Comparison of ENCODE assay signal across 8 cellular contexts in the genomic region with DNA sequence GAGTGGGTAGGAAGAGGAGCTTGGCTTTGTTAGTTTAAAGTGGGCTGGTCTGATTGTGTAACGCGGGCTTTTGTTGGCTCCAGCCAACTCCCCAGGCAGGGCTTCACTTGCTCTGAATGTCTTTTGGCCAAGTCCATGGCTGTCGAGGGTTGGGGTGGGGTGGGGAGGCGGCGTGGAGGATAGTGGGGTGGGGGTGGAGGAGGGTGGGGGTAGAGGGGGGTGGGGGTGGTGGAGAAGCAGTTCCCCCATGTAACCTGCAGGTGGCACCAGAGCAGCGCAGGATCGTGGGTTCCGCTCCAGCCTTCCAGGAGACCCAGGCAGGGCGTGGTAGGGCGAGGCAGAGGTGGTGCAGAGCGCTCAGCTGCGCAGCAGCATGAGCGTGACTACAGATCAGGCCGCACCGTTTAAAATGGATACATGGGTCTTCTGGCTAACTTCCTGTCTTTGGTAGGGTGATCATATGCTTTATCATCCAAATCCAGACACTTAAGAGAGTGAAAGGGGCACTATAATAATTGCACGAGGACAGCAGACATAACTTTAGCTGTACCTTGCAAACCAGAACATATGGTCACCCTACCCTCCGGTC. TPM values are rescaled to one million over a fixed set of nuclear protein-coding genes. Genes with fewer than 3 reads are reported as not detected.
A peak's percentile ranks its signal among the peaks of the same experiment; 100 is the strongest.
DNase-seq lines count a peak whose midpoint lies in the region; ATAC-seq, FAIRE-seq and TF ChIP-seq lines count a peak whose summit lies in the region.

No MANE protein-coding gene starts in this region.

- ATAC-seq in WTC11 (peak; percentile 97), GM18858 (IDR thresholded peaks at IDR 0.05; ENCODE audit: unreplicated experiment) (no peak)

- no peaks in the 10 kb centered on the region; the same call in 1 of the 2 replicates for H3K36me3 Mint-ChIP-seq in WTC11

- TF ChIP-seq CTCF in WTC11 (IDR thresholded peaks at IDR 0.05) (peak; percentile 73), bronchial epithelial cell (IDR thresholded peaks at IDR 0.05; ENCODE audit: insufficient read depth, low read length, severe bottlenecking) (peak; percentile 80), kidney epithelial cell (IDR thresholded peaks at IDR 0.05; ENCODE audit: insufficient read depth, low read length, poor library complexity, severe bottlenecking) (peak; percentile 71)

- H3K4me3 Mint-ChIP-seq in WTC11, result no peak overlapping the region

- no peaks in the 10 kb centered on the region for H3K27me3 ChIP-seq in bronchial epithelial cell (ENCODE audit: control insufficient read depth, insufficient read depth, low read length)
- H3K27me3 ChIP-seq in kidney epithelial cell (ENCODE audit: control insufficient read depth, insufficient read depth, low read length), result peaks cover 4% of the 10 kb centered on the region

- POLR2A ChIA-PET in WTC11 (lab: Charles Lee), result interaction anchor here (1.0 kb wide), 1 partner anchor 80 kb away, joined by 3 read pairs; no protein-coding TSS in a partner anchor

- H3K27ac Mint-ChIP-seq in WTC11, result no peak overlapping the region

- CTCF ChIA-PET in WTC11 (lab: Charles Lee), result interaction anchor here (0.6 to 10.6 kb wide), 47 partner anchors 9 to 1221 kb away, joined by 3 to 163 read pairs (median 6); a partner anchor contains a TSS

- H3K4me3 ChIP-seq in bronchial epithelial cell (ENCODE audit: low read depth, low read length) (no peak overlapping the region), kidney epithelial cell (ENCODE audit: low read depth, low read length) (no peak overlapping the region)

- peaks cover 21% of the 10 kb centered on the region for H3K27me3 Mint-ChIP-seq in WTC11 (ENCODE audit: low read depth)

- H3K9me3 Mint-ChIP-seq in WTC11, result peaks cover 12% of the 10 kb centered on the region

- H3K4me1 Mint-ChIP-seq in WTC11, result peaks cover 17% of the 10 kb centered on the region

- H3K36me3 ChIP-seq in bronchial epithelial cell (ENCODE audit: control insufficient read depth, insufficient read depth, low read length) (no peaks in the 10 kb centered on the region), kidney epithelial cell (ENCODE audit: control insufficient read depth, insufficient read depth, low read length) (no peaks in the 10 kb centered on the region)

- no peak for FAIRE-seq in bronchial epithelial cell (lab: Jason Lieb, UNC)

- peak; percentile 15 for DNase-seq in NCI-H2029 (lab: John Stamatoyannopoulos, UW)
- DNase-seq in NCI-H2029 treated with DMSO at 0.1 percent for 48 hours (lab: John Stamatoyannopoulos, UW), result no peak
- peak; percentile 57 for DNase-seq in NCI-H2196 (lab: John Stamatoyannopoulos, UW; ENCODE audit: unreplicated experiment)
- peak; percentile 82 for DNase-seq in WTC11 (ENCODE audit: low spot score)
- peak; percentile 54 for DNase-seq in bronchial epithelial cell (ENCODE audit: low read depth)
- DNase-seq in kidney epithelial cell (ENCODE audit: low read depth), result no peak
- peak; percentile 79 for DNase-seq in stimulated activated CD4-positive, alpha-beta T cell treated with anti-CD3 and anti-CD28 coated beads, Interleukin-1b, Interleukin-23, amount 100 ng/mL, for 48 hours

TF ChIP-seq in WTC11, 78 proteins besides CTCF, POLR2A, EP300 and RAD21 (continues in another document):
- TF ChIP-seq NFATC4 (CRISPR knock-in tag; IDR thresholded peaks at IDR 0.05) (no peak), CREB1 (CRISPR knock-in tag; IDR thresholded peaks at IDR 0.05) (no peak), NR3C1 (CRISPR knock-in tag; conservative IDR thresholded peaks at IDR 0.05; ENCODE audit: low read depth) (no peak), TP53 (CRISPR knock-in tag; IDR thresholded peaks at IDR 0.05) (no peak), FOXK1 (CRISPR knock-in tag; IDR thresholded peaks at IDR 0.05) (no peak), SP1 (CRISPR knock-in tag; conservative IDR thresholded peaks at IDR 0.05) (no peak), ZBTB21 (CRISPR knock-in tag; IDR thresholded peaks at IDR 0.05; ENCODE audit: borderline replicate concordance) (no peak), ATF1 (CRISPR knock-in tag; IDR thresholded peaks at IDR 0.05) (no peak), SMAD3 (CRISPR knock-in tag; IDR thresholded peaks at IDR 0.05; ENCODE audit: borderline replicate concordance) (no peak)
- TF ChIP-seq, protein P1, sequence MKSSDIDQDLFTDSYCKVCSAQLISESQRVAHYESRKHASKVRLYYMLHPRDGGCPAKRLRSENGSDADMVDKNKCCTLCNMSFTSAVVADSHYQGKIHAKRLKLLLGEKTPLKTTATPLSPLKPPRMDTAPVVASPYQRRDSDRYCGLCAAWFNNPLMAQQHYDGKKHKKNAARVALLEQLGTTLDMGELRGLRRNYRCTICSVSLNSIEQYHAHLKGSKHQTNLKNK (CRISPR knock-in tag; IDR thresholded peaks at IDR 0.05), result no peak
- TF ChIP-seq, protein P2, sequence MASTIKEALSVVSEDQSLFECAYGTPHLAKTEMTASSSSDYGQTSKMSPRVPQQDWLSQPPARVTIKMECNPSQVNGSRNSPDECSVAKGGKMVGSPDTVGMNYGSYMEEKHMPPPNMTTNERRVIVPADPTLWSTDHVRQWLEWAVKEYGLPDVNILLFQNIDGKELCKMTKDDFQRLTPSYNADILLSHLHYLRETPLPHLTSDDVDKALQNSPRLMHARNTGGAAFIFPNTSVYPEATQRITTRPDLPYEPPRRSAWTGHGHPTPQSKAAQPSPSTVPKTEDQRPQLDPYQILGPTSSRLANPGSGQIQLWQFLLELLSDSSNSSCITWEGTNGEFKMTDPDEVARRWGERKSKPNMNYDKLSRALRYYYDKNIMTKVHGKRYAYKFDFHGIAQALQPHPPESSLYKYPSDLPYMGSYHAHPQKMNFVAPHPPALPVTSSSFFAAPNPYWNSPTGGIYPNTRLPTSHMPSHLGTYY (CRISPR knock-in tag; IDR thresholded peaks at IDR 0.05), result no peak
- TF ChIP-seq, protein P3, sequence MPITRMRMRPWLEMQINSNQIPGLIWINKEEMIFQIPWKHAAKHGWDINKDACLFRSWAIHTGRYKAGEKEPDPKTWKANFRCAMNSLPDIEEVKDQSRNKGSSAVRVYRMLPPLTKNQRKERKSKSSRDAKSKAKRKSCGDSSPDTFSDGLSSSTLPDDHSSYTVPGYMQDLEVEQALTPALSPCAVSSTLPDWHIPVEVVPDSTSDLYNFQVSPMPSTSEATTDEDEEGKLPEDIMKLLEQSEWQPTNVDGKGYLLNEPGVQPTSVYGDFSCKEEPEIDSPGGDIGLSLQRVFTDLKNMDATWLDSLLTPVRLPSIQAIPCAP (CRISPR knock-in tag; IDR thresholded peaks at IDR 0.05), result no peak
- TF ChIP-seq, protein P4, sequence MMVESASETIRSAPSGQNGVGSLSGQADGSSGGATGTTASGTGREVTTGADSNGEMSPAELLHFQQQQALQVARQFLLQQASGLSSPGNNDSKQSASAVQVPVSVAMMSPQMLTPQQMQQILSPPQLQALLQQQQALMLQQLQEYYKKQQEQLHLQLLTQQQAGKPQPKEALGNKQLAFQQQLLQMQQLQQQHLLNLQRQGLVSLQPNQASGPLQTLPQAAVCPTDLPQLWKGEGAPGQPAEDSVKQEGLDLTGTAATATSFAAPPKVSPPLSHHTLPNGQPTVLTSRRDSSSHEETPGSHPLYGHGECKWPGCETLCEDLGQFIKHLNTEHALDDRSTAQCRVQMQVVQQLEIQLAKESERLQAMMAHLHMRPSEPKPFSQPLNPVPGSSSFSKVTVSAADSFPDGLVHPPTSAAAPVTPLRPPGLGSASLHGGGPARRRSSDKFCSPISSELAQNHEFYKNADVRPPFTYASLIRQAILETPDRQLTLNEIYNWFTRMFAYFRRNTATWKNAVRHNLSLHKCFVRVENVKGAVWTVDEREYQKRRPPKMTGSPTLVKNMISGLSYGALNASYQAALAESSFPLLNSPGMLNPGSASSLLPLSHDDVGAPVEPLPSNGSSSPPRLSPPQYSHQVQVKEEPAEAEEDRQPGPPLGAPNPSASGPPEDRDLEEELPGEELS (CRISPR knock-in tag; IDR thresholded peaks at IDR 0.05), result no peak
- TF ChIP-seq, protein P5, sequence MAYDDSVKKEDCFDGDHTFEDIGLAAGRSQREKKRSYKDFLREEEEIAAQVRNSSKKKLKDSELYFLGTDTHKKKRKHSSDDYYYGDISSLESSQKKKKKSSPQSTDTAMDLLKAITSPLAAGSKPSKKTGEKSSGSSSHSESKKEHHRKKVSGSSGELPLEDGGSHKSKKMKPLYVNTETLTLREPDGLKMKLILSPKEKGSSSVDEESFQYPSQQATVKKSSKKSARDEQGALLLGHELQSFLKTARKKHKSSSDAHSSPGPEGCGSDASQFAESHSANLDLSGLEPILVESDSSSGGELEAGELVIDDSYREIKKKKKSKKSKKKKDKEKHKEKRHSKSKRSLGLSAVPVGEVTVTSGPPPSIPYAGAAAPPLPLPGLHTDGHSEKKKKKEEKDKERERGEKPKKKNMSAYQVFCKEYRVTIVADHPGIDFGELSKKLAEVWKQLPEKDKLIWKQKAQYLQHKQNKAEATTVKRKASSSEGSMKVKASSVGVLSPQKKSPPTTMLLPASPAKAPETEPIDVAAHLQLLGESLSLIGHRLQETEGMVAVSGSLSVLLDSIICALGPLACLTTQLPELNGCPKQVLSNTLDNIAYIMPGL (CRISPR knock-in tag; IDR thresholded peaks at IDR 0.05), result no peak

RNA-seq across cellular contexts. Expression of a gene that starts 28.3 kb away (rescaled TPM):
- total RNA-seq in WTC11 (2021), result 3.1 to 6.0 TPM (median 5.7 TPM) in 3 replicates
- total RNA-seq in bronchial epithelial cell, result 0.13 TPM in 1 of 2 replicates, not detected in the other
- not detected in 2 replicates for total RNA-seq in kidney epithelial cell

RNA-seq across cellular contexts. Expression of a gene that starts 59.5 kb away (rescaled TPM):
- 39.0 to 47.7 TPM (median 40.5 TPM) in 3 replicates for total RNA-seq in WTC11 (2021)
- 7.6 and 8.3 TPM in 2 replicates for total RNA-seq in bronchial epithelial cell
- total RNA-seq in kidney epithelial cell, result 94.1 and 146 TPM in 2 replicates

Comparison
In these comparisons a context has a peak if more than half of its experiments do, and no peak if none do; other contexts are left out.
1. DNase-seq: peak in NCI-H2029 (single experiment), NCI-H2196 (single experiment), WTC11 (single experiment), bronchial epithelial cell (single experiment) and stimulated activated CD4-positive, alpha-beta T cell treated with anti-CD3 and anti-CD28 coated beads, Interleukin-1b, Interleukin-23, amount 100 ng/mL, for 48 hours (single experiment); none in NCI-H2029 treated with DMSO at 0.1 percent for 48 hours (single experiment) and kidney epithelial cell (single experiment).
2. Peak in every context shown above with its lines, with median percentiles within 50 percentile points of each other: CTCF ChIP-seq.